16 cellular contexts compared by ENCODE assay signal in genomic region chr7:34452363-34452762, GRCh38.
"Had no signal": no experiment of that assay in that cellular context is flagged by ENCODE, and none has a peak within 500 bp of the region (broad histone marks: within the 10 kb centered on the region; RNA-seq: fewer than 3 reads in every experiment).

No MANE protein-coding gene starts in this region.

- ATAC-seq: esophagus mucosa, gastrocnemius medialis, left cardiac atrium, lower lobe of right lung, natural killer cell had no signal

- H3K9me3 ChIP-seq: colonic mucosa, gastrocnemius medialis, lower lobe of right lung, right atrium auricular region had no signal

- H3K4me3 ChIP-seq: colonic mucosa, gastrocnemius medialis, left ventricle myocardium inferior, lower lobe of right lung, right atrium auricular region had no signal

- DNase-seq: colonic mucosa; effector CD4-positive, alpha-beta T cell; gastrocnemius medialis; glutamatergic neuron; kidney; left cardiac atrium; left ventricle myocardium inferior; lower lobe of right lung; natural killer cell; posterior cingulate gyrus; small intestine; stimulated activated CD4-positive, alpha-beta T cell treated with anti-CD3 and anti-CD28 coated beads, Interleukin-2, amount 100 ng/mL, for 48 hours; stimulated activated naive CD4-positive, alpha-beta T cell treated with Interleukin-2 at 50 U/mL for 16 hours had no signal

- H3K36me3 ChIP-seq: colonic mucosa, gastrocnemius medialis, left ventricle myocardium inferior, lower lobe of right lung, right atrium auricular region had no signal

- H3K4me1 ChIP-seq: colonic mucosa, gastrocnemius medialis, left ventricle myocardium inferior, lower lobe of right lung, right atrium auricular region had no signal

- H3K27ac ChIP-seq: colonic mucosa, gastrocnemius medialis, left ventricle myocardium inferior, lower lobe of right lung, right atrium auricular region had no signal

- H3K27me3 ChIP-seq: colonic mucosa, gastrocnemius medialis, right atrium auricular region had no signal

- FAIRE-seq: kidney, small intestine, urothelium cell line had no signal
